ENCODE assay signal across 27 cellular contexts in genomic region chr3:123138819-123139517, GRCh38.
DNase-seq lines count a peak whose midpoint lies in the region; ATAC-seq, FAIRE-seq and TF ChIP-seq lines count a peak whose summit lies in the region.
"Had no signal": no experiment of that assay in that cellular context is flagged by ENCODE, and none has a peak within 500 bp of the region (broad histone marks: within the 10 kb centered on the region; RNA-seq: fewer than 3 reads in every experiment).

No MANE protein-coding gene starts in this region.

- H2AFZ ChIP-seq in GM23338 = no peak overlapping the region

- H3K27me3 Mint-ChIP-seq in mesothelial cell of epicardium (ENCODE audit: low read depth) (no peaks in the 10 kb centered on the region), GM23338 (ENCODE audit: insufficient read depth, low read depth, poor library complexity) (peaks cover 9% of the 10 kb centered on the region)
- H3K27me3 Mint-ChIP-seq: naive B cell had no signal

- H3K4me3 Mint-ChIP-seq in mesothelial cell of epicardium = no peak overlapping the region
- no peak overlapping the region for H3K4me3 Mint-ChIP-seq in GM23338
- H3K4me3 Mint-ChIP-seq: naive B cell; stimulated activated effector memory CD8-positive, alpha-beta T cell treated with anti-CD3 and anti-CD28 coated beads, Interleukin-12 subunit alpha, Interleukin-12 subunit beta, amount 100 ng/mL, for 72 hours had no signal

- H3K9me3 Mint-ChIP-seq in mesothelial cell of epicardium = no peaks in the 10 kb centered on the region
- H3K9me3 Mint-ChIP-seq in GM23338 = no peaks in the 10 kb centered on the region
- H3K9me3 Mint-ChIP-seq: naive B cell; stimulated activated effector memory CD8-positive, alpha-beta T cell treated with anti-CD3 and anti-CD28 coated beads, Interleukin-12 subunit alpha, Interleukin-12 subunit beta, amount 100 ng/mL, for 72 hours had no signal

- H3K27ac Mint-ChIP-seq in mesothelial cell of epicardium = peak overlapping the region; percentile 63
- no peak overlapping the region for H3K27ac Mint-ChIP-seq in GM23338
- H3K27ac Mint-ChIP-seq: stimulated activated effector memory CD8-positive, alpha-beta T cell treated with anti-CD3 and anti-CD28 coated beads, Interleukin-12 subunit alpha, Interleukin-12 subunit beta, amount 100 ng/mL, for 72 hours had no signal

- H3K36me3 Mint-ChIP-seq in mesothelial cell of epicardium (peaks cover 6% of the 10 kb centered on the region), GM23338 (ENCODE audit: low read depth) (peaks cover 8% of the 10 kb centered on the region; the same call in 2 of the 3 replicates)
- H3K36me3 Mint-ChIP-seq: naive B cell had no signal

- no peak overlapping the region for H3K4me3 ChIP-seq in GM23338
- H3K4me3 ChIP-seq: breast epithelium, coronary artery, lung, pancreas, testis had no signal

- TF ChIP-seq CTCF in mesothelial cell of epicardium (IDR thresholded peaks at IDR 0.05; ENCODE audit: unreplicated experiment) (no peak), GM23338 (conservative IDR thresholded peaks at IDR 0.05; ENCODE audit: low read depth in 2 of 2) (no peak)

- DNase-seq in GM04504 (ENCODE audit: low read depth) = peak; percentile 55
- DNase-seq in mesothelial cell of epicardium (ENCODE audit: low spot score in 2 of 2, unreplicated experiment in 2 of 2) = no peak
- DNase-seq in GM23338 (ENCODE audit: low spot score) = no peak
- no peak for DNase-seq in HuH-7 (ENCODE audit: low spot score)
- DNase-seq: activated CD8-positive, alpha-beta memory T cell treated with anti-CD3 and anti-CD28 coated beads, Interleukin-2, amount 50 U/mL, for 48 hours; activated gamma-delta T cell treated with Interleukin-2 at 50 U/mL for 16 hours; C1 segment of cervical spinal cord; islet precursor cell; naive B cell; NCI-H1694 treated with DMSO at 0.1 percent for 48 hours; NCI-H2227 treated with DMSO at 0.1 percent for 48 hours; NCI-H82; Right ventricle myocardium superior; testis had no signal

- no peaks in the 10 kb centered on the region for H3K27me3 ChIP-seq in GM23338 (ENCODE audit: insufficient read depth)
- H3K27me3 ChIP-seq: breast epithelium, pancreas, testis had no signal

- no peak for ATAC-seq in GM23338
- ATAC-seq in GM18907 (IDR thresholded peaks at IDR 0.05; ENCODE audit: unreplicated experiment) = no peak
- no peak for ATAC-seq in HG02642 (IDR thresholded peaks at IDR 0.05; ENCODE audit: poor library complexity, unreplicated experiment)
- ATAC-seq: pancreas; stimulated activated effector memory CD8-positive, alpha-beta T cell treated with anti-CD3 and anti-CD28 coated beads, Interleukin-12 subunit alpha, Interleukin-12 subunit beta, amount 100 ng/mL, for 72 hours had no signal

- H3K36me3 ChIP-seq in GM23338 (ENCODE audit: insufficient read depth) = no peaks in the 10 kb centered on the region
- H3K36me3 ChIP-seq: breast epithelium had no signal

- H3F3A ChIP-seq in GM23338 (replicated peaks; ENCODE audit: low read depth) = no peaks in the 10 kb centered on the region

- H3K4me1 ChIP-seq in GM23338 (ENCODE audit: insufficient read depth) = peaks cover 8% of the 10 kb centered on the region
- H3K4me1 ChIP-seq: breast epithelium, pancreas had no signal

- no peak overlapping the region for H3K4me2 ChIP-seq in GM23338
- H3K4me2 ChIP-seq: KMS-11 had no signal

- H3K79me2 ChIP-seq in GM23338 (replicated peaks; ENCODE audit: insufficient read depth) = no peaks in the 10 kb centered on the region

- peak; percentile 96 for FAIRE-seq in endometrium (lab: Jason Lieb, UNC)
- FAIRE-seq: D721Med, frontal cortex, G401.6, GM12892, pancreas had no signal

- H4K20me1 ChIP-seq in GM23338 (replicated peaks; ENCODE audit: insufficient read depth) = no peaks in the 10 kb centered on the region

- H3K9me2 ChIP-seq in GM23338 (ENCODE audit: insufficient read depth) = no peaks in the 10 kb centered on the region; the same call in 1 of the 2 replicates

- no peak overlapping the region for H3K27ac ChIP-seq in GM23338 (ENCODE audit: low read depth)
- H3K27ac ChIP-seq: breast epithelium, coronary artery, KMS-11, pancreas, testis had no signal

- H3K4me1 Mint-ChIP-seq in mesothelial cell of epicardium (peaks cover 6% of the 10 kb centered on the region), GM23338 (peaks cover 15% of the 10 kb centered on the region)
- H3K4me1 Mint-ChIP-seq: naive B cell had no signal

TF ChIP-seq in GM23338, 12 proteins besides CTCF, POLR2A, EP300 and RAD21 (continues in another document):
- TF ChIP-seq ZNF462 (CRISPR knock-in tag; IDR thresholded peaks at IDR 0.05) (no peak), ZNF114 (CRISPR knock-in tag; IDR thresholded peaks at IDR 0.05) (no peak), ETS1 (IDR thresholded peaks at IDR 0.05) (no peak)
